ENCODE assay signal across 23 cellular contexts in genomic region chr3:118729546-118729945, GRCh38.
"Had no signal": no experiment of that assay in that cellular context is flagged by ENCODE, and none has a peak within 500 bp of the region (broad histone marks: within the 10 kb centered on the region; RNA-seq: fewer than 3 reads in every experiment).

No MANE protein-coding gene starts in this region.

- H3K9me3 ChIP-seq: right lobe of liver, tibial artery had no signal

- H3K36me3 ChIP-seq: right lobe of liver, tibial artery had no signal

- H3K9me3 Mint-ChIP-seq: activated CD4-positive, alpha-beta T cell treated with anti-CD3 and anti-CD28 coated beads, Interleukin-2, amount 10 ng/mL, durations not matched to agents 24 days and 14 days; activated CD8-positive, alpha-beta T cell treated with anti-CD3 and anti-CD28 coated beads for 36 hours; activated naive CD8-positive, alpha-beta T cell treated with anti-CD3 and anti-CD28 coated beads, Interleukin-2, amount 50 U/mL, for 24 hours; nephron; stimulated activated effector memory CD8-positive, alpha-beta T cell treated with anti-CD3 and anti-CD28 coated beads, Interleukin-12 subunit alpha, Interleukin-12 subunit beta, amount 100 ng/mL, for 72 hours; stimulated activated naive CD8-positive, alpha-beta T cell treated with anti-CD3 and anti-CD28 coated beads, Interleukin-15, amount 100 ng/mL, for 72 hours had no signal

- DNase-seq: activated CD4-positive, alpha-beta T cell treated with anti-CD3 and anti-CD28 coated beads, Interleukin-2, amount 10 ng/mL, durations not matched to agents 24 days and 14 days; activated CD8-positive, alpha-beta memory T cell treated with anti-CD3 and anti-CD28 coated beads, Interleukin-2, amount 10 ng/mL, durations not matched to agents 7 days and 5 days; activated CD8-positive, alpha-beta T cell treated with anti-CD3 and anti-CD28 coated beads for 36 hours; activated gamma-delta T cell; activated naive CD4-positive, alpha-beta T cell treated with anti-CD3 and anti-CD28 coated beads, Interleukin-2, amount 50 U/mL, for 16 hours; activated naive CD8-positive, alpha-beta T cell treated with anti-CD3 and anti-CD28 coated beads, Interleukin-2, amount 50 U/mL, for 24 hours; activated T-cell treated with anti-CD3 and anti-CD28 coated beads for 4 hours; cerebellar nuclear complex; cortex of kidney; erythroblast; foreskin melanocyte; left cardiac atrium; nucleus accumbens; right lobe of liver; stimulated activated CD4-positive, alpha-beta T cell treated with anti-CD3 and anti-CD28 coated beads, Interleukin-1b, Interleukin-23, amount 100 ng/mL, for 48 hours; stimulated activated naive CD8-positive, alpha-beta T cell treated with anti-CD3 and anti-CD28 coated beads, Interleukin-15, amount 100 ng/mL, for 72 hours; T-helper 17 cell; tibial artery had no signal

- H3K4me1 ChIP-seq: parathyroid adenoma, right lobe of liver, tibial artery had no signal

- H2AFZ ChIP-seq: parathyroid adenoma had no signal

- H3K27me3 Mint-ChIP-seq: activated CD4-positive, alpha-beta T cell treated with anti-CD3 and anti-CD28 coated beads, Interleukin-2, amount 10 ng/mL, durations not matched to agents 24 days and 14 days; activated CD8-positive, alpha-beta memory T cell treated with anti-CD3 and anti-CD28 coated beads, Interleukin-2, amount 10 ng/mL, durations not matched to agents 7 days and 5 days; activated CD8-positive, alpha-beta T cell treated with anti-CD3 and anti-CD28 coated beads for 36 hours; activated naive CD8-positive, alpha-beta T cell treated with anti-CD3 and anti-CD28 coated beads, Interleukin-2, amount 50 U/mL, for 24 hours; stimulated activated naive CD8-positive, alpha-beta T cell treated with anti-CD3 and anti-CD28 coated beads, Interleukin-15, amount 100 ng/mL, for 72 hours had no signal

- H3K27me3 ChIP-seq: right lobe of liver, tibial artery had no signal

- H3K4me3 Mint-ChIP-seq: activated CD4-positive, alpha-beta T cell treated with anti-CD3 and anti-CD28 coated beads, Interleukin-2, amount 10 ng/mL, durations not matched to agents 24 days and 14 days; activated CD8-positive, alpha-beta memory T cell treated with anti-CD3 and anti-CD28 coated beads, Interleukin-2, amount 10 ng/mL, durations not matched to agents 7 days and 5 days; activated CD8-positive, alpha-beta T cell treated with anti-CD3 and anti-CD28 coated beads for 36 hours; activated naive CD8-positive, alpha-beta T cell treated with anti-CD3 and anti-CD28 coated beads, Interleukin-2, amount 50 U/mL, for 24 hours; nephron; stimulated activated effector memory CD8-positive, alpha-beta T cell treated with anti-CD3 and anti-CD28 coated beads, Interleukin-12 subunit alpha, Interleukin-12 subunit beta, amount 100 ng/mL, for 72 hours; stimulated activated naive CD8-positive, alpha-beta T cell treated with anti-CD3 and anti-CD28 coated beads, Interleukin-15, amount 100 ng/mL, for 72 hours; T-helper 17 cell had no signal

- H3K4me3 ChIP-seq: right lobe of liver, skin epidermis, tibial artery had no signal

- H3K27ac ChIP-seq: parathyroid adenoma, right lobe of liver, skin epidermis, tibial artery had no signal

- H3K4me1 Mint-ChIP-seq: activated CD4-positive, alpha-beta T cell treated with anti-CD3 and anti-CD28 coated beads, Interleukin-2, amount 10 ng/mL, durations not matched to agents 24 days and 14 days; activated CD8-positive, alpha-beta memory T cell treated with anti-CD3 and anti-CD28 coated beads, Interleukin-2, amount 10 ng/mL, durations not matched to agents 7 days and 5 days; activated naive CD8-positive, alpha-beta T cell treated with anti-CD3 and anti-CD28 coated beads, Interleukin-2, amount 50 U/mL, for 24 hours; nephron; stimulated activated effector memory CD8-positive, alpha-beta T cell treated with anti-CD3 and anti-CD28 coated beads, Interleukin-12 subunit alpha, Interleukin-12 subunit beta, amount 100 ng/mL, for 72 hours; stimulated activated naive CD8-positive, alpha-beta T cell treated with anti-CD3 and anti-CD28 coated beads, Interleukin-15, amount 100 ng/mL, for 72 hours; T-helper 17 cell had no signal

- H3K27ac Mint-ChIP-seq: activated CD4-positive, alpha-beta T cell treated with anti-CD3 and anti-CD28 coated beads, Interleukin-2, amount 10 ng/mL, durations not matched to agents 24 days and 14 days; activated CD8-positive, alpha-beta memory T cell treated with anti-CD3 and anti-CD28 coated beads, Interleukin-2, amount 10 ng/mL, durations not matched to agents 7 days and 5 days; activated CD8-positive, alpha-beta T cell treated with anti-CD3 and anti-CD28 coated beads for 36 hours; activated naive CD8-positive, alpha-beta T cell treated with anti-CD3 and anti-CD28 coated beads, Interleukin-2, amount 50 U/mL, for 24 hours; nephron; stimulated activated effector memory CD8-positive, alpha-beta T cell treated with anti-CD3 and anti-CD28 coated beads, Interleukin-12 subunit alpha, Interleukin-12 subunit beta, amount 100 ng/mL, for 72 hours; stimulated activated naive CD8-positive, alpha-beta T cell treated with anti-CD3 and anti-CD28 coated beads, Interleukin-15, amount 100 ng/mL, for 72 hours; T-helper 17 cell had no signal

- ATAC-seq: activated CD4-positive, CD25-positive, alpha-beta regulatory T cell treated with anti-CD3 and anti-CD28 coated beads, Interleukin-2, amount 50 U/mL, for 24 hours; activated CD8-positive, alpha-beta memory T cell treated with anti-CD3 and anti-CD28 coated beads, Interleukin-2, amount 10 ng/mL, durations not matched to agents 7 days and 5 days; activated CD8-positive, alpha-beta T cell treated with anti-CD3 and anti-CD28 coated beads for 36 hours; activated naive CD8-positive, alpha-beta T cell treated with anti-CD3 and anti-CD28 coated beads, Interleukin-2, amount 50 U/mL, for 24 hours; left cardiac atrium; right lobe of liver; stimulated activated effector memory CD8-positive, alpha-beta T cell treated with anti-CD3 and anti-CD28 coated beads, Interleukin-12 subunit alpha, Interleukin-12 subunit beta, amount 100 ng/mL, for 72 hours; stimulated activated naive CD8-positive, alpha-beta T cell treated with anti-CD3 and anti-CD28 coated beads, Interleukin-15, amount 100 ng/mL, for 72 hours; T-helper 17 cell had no signal

- H3K36me3 Mint-ChIP-seq: activated CD8-positive, alpha-beta memory T cell treated with anti-CD3 and anti-CD28 coated beads, Interleukin-2, amount 10 ng/mL, durations not matched to agents 7 days and 5 days; stimulated activated effector memory CD8-positive, alpha-beta T cell treated with anti-CD3 and anti-CD28 coated beads, Interleukin-12 subunit alpha, Interleukin-12 subunit beta, amount 100 ng/mL, for 72 hours had no signal

- H3K79me2 ChIP-seq: parathyroid adenoma had no signal
